23 cellular contexts compared by ENCODE assay signal in genomic region chr13:107753286-107753685, GRCh38.
DNase-seq lines count a peak whose midpoint lies in the region; ATAC-seq and TF ChIP-seq lines count a peak whose summit lies in the region.
"Had no signal": no experiment of that assay in that cellular context is flagged by ENCODE, and none has a peak within 500 bp of the region (broad histone marks: within the 10 kb centered on the region; RNA-seq: fewer than 3 reads in every experiment).

No MANE protein-coding gene starts in this region.

- H3K9ac ChIP-seq in SK-N-SH (no peak overlapping the region), adipocyte (ENCODE audit: low read length) (no peak overlapping the region)
- H3K9ac ChIP-seq: KMS-11 had no signal

- TF ChIP-seq CTCF in SK-N-SH (IDR thresholded peaks at IDR 0.05), result no peak
- no peak for TF ChIP-seq CTCF in fibroblast of pulmonary artery (IDR thresholded peaks at IDR 0.05; ENCODE audit: low read length, missing control alignments)
- TF ChIP-seq CTCF in upper lobe of left lung (IDR thresholded peaks at IDR 0.05), result no peak

- TF ChIP-seq RAD21 in SK-N-SH (IDR thresholded peaks at IDR 0.05; ENCODE audit: low read length), result no peak

- no peak overlapping the region for H2AFZ ChIP-seq in SK-N-SH (ENCODE audit: low read depth)

- CTCF ChIA-PET in SK-N-SH (lab: Yijun Ruan, JAX), result no interaction called here

- no peaks in the 10 kb centered on the region for H3K9me3 ChIP-seq in SK-N-SH
- H3K9me3 ChIP-seq in adipocyte (ENCODE audit: control insufficient read depth, low read length), result no peaks in the 10 kb centered on the region
- no peaks in the 10 kb centered on the region for H3K9me3 ChIP-seq in upper lobe of left lung
- H3K9me3 ChIP-seq: BE2C, SJSA1 had no signal

- H3F3A ChIP-seq in SK-N-SH (replicated peaks; ENCODE audit: insufficient read depth), result peaks cover 20% of the 10 kb centered on the region

- DNase-seq in SK-N-SH (no peak), adipocyte (ENCODE audit: low read depth) (peak; percentile 77), fibroblast of pulmonary artery (ENCODE audit: low read depth) (peak; percentile 30), retina (no peak), upper lobe of left lung (no peak)
- no peak for DNase-seq in stimulated activated CD4-positive, alpha-beta T cell treated with anti-CD3 and anti-CD28 coated beads, Interleukin-4, amount 100 ng/mL, for 4 hours
- DNase-seq: 8988T; ACHN; BE2C; CD8-positive, alpha-beta memory T cell; DMS79 treated with DMSO at 0.1 percent for 48 hours; GOT3; NCI-H1092 treated with DMSO at 0.1 percent for 48 hours; NCI-H1436 treated with DMSO at 0.1 percent for 48 hours; NCI-H187 treated with DMSO at 0.1 percent for 48 hours; NCI-H446; NCI-H526; NCI-H82; Right ventricle myocardium superior; RPMI8226 had no signal

- H3K4me2 ChIP-seq in SK-N-SH, result no peak overlapping the region
- H3K4me2 ChIP-seq: KMS-11 had no signal

- no peak for TF ChIP-seq POLR2A in upper lobe of left lung (IDR thresholded peaks at IDR 0.05)

- 95% methylated on average over 4 of the region's 4 CpGs for WGBS in SK-N-SH (ENCODE audit: low lambda C conversion rate)
- WGBS in upper lobe of left lung, 2 donors, result 77 to 89% methylated on average over 4 of the region's 4 CpGs

- POLR2A ChIA-PET in SK-N-SH (lab: Yijun Ruan, JAX), result no interaction called here

- H3K27ac ChIP-seq in SK-N-SH (ENCODE audit: low read depth in 2 of 2, low read length in 1 of 2), result peak overlapping the region in 1 of 2 experiments; percentile 16; a peak in 1 of 4 replicates
- H3K27ac ChIP-seq in upper lobe of left lung, result no peak overlapping the region
- H3K27ac ChIP-seq: KMS-11, SJSA1 had no signal

- ATAC-seq in SK-N-SH treated with all-trans-retinoic acid at 6 μM for 48 hours (no peak), upper lobe of left lung (ENCODE audit: low FRiP score in 2 of 2) (no peak)

- H4K20me1 ChIP-seq in SK-N-SH (ENCODE audit: insufficient read depth), result no peaks in the 10 kb centered on the region

- H3K4me1 ChIP-seq in SK-N-SH (ENCODE audit: control insufficient read depth in 1 of 2, insufficient read depth in 2 of 2, low read depth in 1 of 2, low read length in 1 of 2) (peaks cover 0 to 8% of the 10 kb centered on the region in 2 experiments; a peak in 2 of 4 replicates), adipocyte (ENCODE audit: control insufficient read depth, insufficient read depth, low read length) (no peaks in the 10 kb centered on the region), upper lobe of left lung (no peaks in the 10 kb centered on the region)
- H3K4me1 ChIP-seq: SJSA1 had no signal

- no peak for TF ChIP-seq EP300 in SK-N-SH (IDR thresholded peaks at IDR 0.05; ENCODE audit: borderline replicate concordance in 1 of 2, low read depth in 1 of 2, low read length in 1 of 2)
- TF ChIP-seq EP300 in upper lobe of left lung (IDR thresholded peaks at IDR 0.05), result no peak

- no peak overlapping the region for H3K4me3 ChIP-seq in SK-N-SH (ENCODE audit: low read depth in 2 of 2, low read length in 1 of 2)
- H3K4me3 ChIP-seq in adipocyte (ENCODE audit: low read length), result no peak overlapping the region
- no peak overlapping the region for H3K4me3 ChIP-seq in fibroblast of pulmonary artery (replicated peaks; ENCODE audit: low read depth, low read length)
- no peak overlapping the region for H3K4me3 ChIP-seq in upper lobe of left lung
- H3K4me3 ChIP-seq: SJSA1 had no signal

- H3K27me3 ChIP-seq in SK-N-SH (ENCODE audit: insufficient read depth) (no peaks in the 10 kb centered on the region), adipocyte (replicated peaks; ENCODE audit: control insufficient read depth, insufficient read depth, low read length) (no peaks in the 10 kb centered on the region), upper lobe of left lung (no peaks in the 10 kb centered on the region)
- H3K27me3 ChIP-seq: BE2C, SJSA1 had no signal

- H3K9me2 ChIP-seq in SK-N-SH, result no peaks in the 10 kb centered on the region

- H3K36me3 ChIP-seq in SK-N-SH (replicated peaks in 1 of 2; ENCODE audit: control insufficient read depth in 1 of 2, insufficient read depth in 2 of 2, low read length in 1 of 2), result no peaks in the 10 kb centered on the region
- H3K36me3 ChIP-seq in adipocyte (ENCODE audit: control insufficient read depth, insufficient read depth, low read length, severe bottlenecking), result no peaks in the 10 kb centered on the region
- H3K36me3 ChIP-seq in upper lobe of left lung, result no peaks in the 10 kb centered on the region
- H3K36me3 ChIP-seq: BE2C, SJSA1 had no signal

- H3K79me2 ChIP-seq in SK-N-SH (ENCODE audit: insufficient read depth), result peaks cover 41% of the 10 kb centered on the region

TF ChIP-seq in SK-N-SH treated with all-trans-retinoic acid at 6 μM for 48 hours, 23 proteins besides CTCF, POLR2A, EP300 and RAD21:
- no peak for TF ChIP-seq ZNF70 (CRISPR knock-in tag; IDR thresholded peaks at IDR 0.05)
- TF ChIP-seq ISL1 (CRISPR knock-in tag; IDR thresholded peaks at IDR 0.05), result peak; percentile 1; the same call in 1 of the 2 replicates

TF ChIP-seq in SK-N-SH, 30 proteins besides CTCF, POLR2A, EP300 and RAD21 (continues in another document):
- TF ChIP-seq POLR2AphosphoS5 (IDR thresholded peaks at IDR 0.05; ENCODE audit: low read depth, low read length) (no peak), MXI1 (IDR thresholded peaks at IDR 0.05; ENCODE audit: low read depth, low read length) (no peak), IRF3 (IDR thresholded peaks at IDR 0.05; ENCODE audit: low read depth, low read length) (no peak), MAX (IDR thresholded peaks at IDR 0.05; ENCODE audit: low read depth) (no peak), JUND (IDR thresholded peaks at IDR 0.05) (no peak), FOXM1 (IDR thresholded peaks at IDR 0.05; ENCODE audit: low read depth) (no peak), GABPA (IDR thresholded peaks at IDR 0.05; ENCODE audit: low read depth) (no peak), TEAD4 (IDR thresholded peaks at IDR 0.05; ENCODE audit: borderline replicate concordance, insufficient read depth) (no peak), RCOR1 (IDR thresholded peaks at IDR 0.05; ENCODE audit: low read length) (no peak), MEF2A (IDR thresholded peaks at IDR 0.05; ENCODE audit: borderline replicate concordance, low read depth) (no peak), NFIC (IDR thresholded peaks at IDR 0.05; ENCODE audit: borderline replicate concordance) (no peak), TAF1 (IDR thresholded peaks at IDR 0.05; ENCODE audit: borderline replicate concordance, low read depth, low read length) (no peak)
- TF ChIP-seq, protein P1, sequence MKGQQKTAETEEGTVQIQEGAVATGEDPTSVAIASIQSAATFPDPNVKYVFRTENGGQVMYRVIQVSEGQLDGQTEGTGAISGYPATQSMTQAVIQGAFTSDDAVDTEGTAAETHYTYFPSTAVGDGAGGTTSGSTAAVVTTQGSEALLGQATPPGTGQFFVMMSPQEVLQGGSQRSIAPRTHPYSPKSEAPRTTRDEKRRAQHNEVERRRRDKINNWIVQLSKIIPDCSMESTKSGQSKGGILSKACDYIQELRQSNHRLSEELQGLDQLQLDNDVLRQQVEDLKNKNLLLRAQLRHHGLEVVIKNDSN (IDR thresholded peaks at IDR 0.05; ENCODE audit: borderline replicate concordance, low read depth), result no peak
- TF ChIP-seq, protein P2, sequence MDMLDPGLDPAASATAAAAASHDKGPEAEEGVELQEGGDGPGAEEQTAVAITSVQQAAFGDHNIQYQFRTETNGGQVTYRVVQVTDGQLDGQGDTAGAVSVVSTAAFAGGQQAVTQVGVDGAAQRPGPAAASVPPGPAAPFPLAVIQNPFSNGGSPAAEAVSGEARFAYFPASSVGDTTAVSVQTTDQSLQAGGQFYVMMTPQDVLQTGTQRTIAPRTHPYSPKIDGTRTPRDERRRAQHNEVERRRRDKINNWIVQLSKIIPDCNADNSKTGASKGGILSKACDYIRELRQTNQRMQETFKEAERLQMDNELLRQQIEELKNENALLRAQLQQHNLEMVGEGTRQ (IDR thresholded peaks at IDR 0.05; ENCODE audit: borderline replicate concordance, low read depth, low read length), result no peak
- TF ChIP-seq, protein P3, sequence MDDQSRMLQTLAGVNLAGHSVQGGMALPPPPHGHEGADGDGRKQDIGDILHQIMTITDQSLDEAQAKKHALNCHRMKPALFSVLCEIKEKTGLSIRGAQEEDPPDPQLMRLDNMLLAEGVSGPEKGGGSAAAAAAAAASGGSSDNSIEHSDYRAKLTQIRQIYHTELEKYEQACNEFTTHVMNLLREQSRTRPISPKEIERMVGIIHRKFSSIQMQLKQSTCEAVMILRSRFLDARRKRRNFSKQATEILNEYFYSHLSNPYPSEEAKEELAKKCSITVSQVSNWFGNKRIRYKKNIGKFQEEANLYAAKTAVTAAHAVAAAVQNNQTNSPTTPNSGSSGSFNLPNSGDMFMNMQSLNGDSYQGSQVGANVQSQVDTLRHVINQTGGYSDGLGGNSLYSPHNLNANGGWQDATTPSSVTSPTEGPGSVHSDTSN (IDR thresholded peaks at IDR 0.05), result no peak

Comparison
In these comparisons a context has a peak if more than half of its experiments do, and no peak if none do; other contexts are left out.
1. DNase-seq: peak in adipocyte (single experiment) and fibroblast of pulmonary artery (single experiment); none in SK-N-SH (single experiment), retina (single experiment), upper lobe of left lung (0 of 2) and stimulated activated CD4-positive, alpha-beta T cell treated with anti-CD3 and anti-CD28 coated beads, Interleukin-4, amount 100 ng/mL, for 4 hours (0 of 2).